Comparison of ENCODE assay signal across 35 cellular contexts in genomic region chr15:81595752-81596151, GRCh38.
"Had no signal": no experiment of that assay in that cellular context is flagged by ENCODE, and none has a peak within 500 bp of the region (broad histone marks: within the 10 kb centered on the region; RNA-seq: fewer than 3 reads in every experiment).

No MANE protein-coding gene starts in this region.

- H3K4me3 ChIP-seq: MG63 had no signal

- H3K27ac ChIP-seq: brain microvascular endothelial cell, VCaP had no signal

- ATAC-seq: activated CD8-positive, alpha-beta memory T cell treated with anti-CD3 and anti-CD28 coated beads, Interleukin-2, amount 10 ng/mL, durations not matched to agents 7 days and 5 days; activated T-cell treated with anti-CD3 and anti-CD28 coated beads, Interleukin-2, amount 50 U/mL, for 72 hours; activated T-helper 17 cell treated with anti-CD3 and anti-CD28 coated beads, Interleukin-2, amount 50 U/mL, for 72 hours had no signal

- H3K36me3 ChIP-seq: brain microvascular endothelial cell, MG63 had no signal

- DNase-seq: activated CD4-positive, alpha-beta memory T cell treated with anti-CD3 and anti-CD28 coated beads, Interleukin-2, amount 10 ng/mL, durations not matched to agents 7 days and 5 days; activated CD4-positive, alpha-beta T cell treated with anti-CD3 and anti-CD28 coated beads for 1 hour; activated CD4-positive, alpha-beta T cell treated with anti-CD3 and anti-CD28 coated beads for 48 hours; activated CD4-positive, CD25-positive, alpha-beta regulatory T cell; activated CD8-positive, alpha-beta memory T cell treated with anti-CD3 and anti-CD28 coated beads for 24 hours; activated CD8-positive, alpha-beta memory T cell treated with anti-CD3 and anti-CD28 coated beads, Interleukin-2, amount 10 ng/mL, durations not matched to agents 7 days and 5 days; activated effector memory CD4-positive, alpha-beta T cell treated with anti-CD3 and anti-CD28 coated beads, Interleukin-2, amount 50 U/mL, for 16 hours; activated naive CD4-positive, alpha-beta T cell; activated naive CD4-positive, alpha-beta T cell treated with anti-CD3 and anti-CD28 coated beads, Interleukin-2, amount 50 U/mL, for 16 hours; activated naive CD8-positive, alpha-beta T cell treated with anti-CD3 and anti-CD28 coated beads for 36 hours; activated T-cell treated with anti-CD3 and anti-CD28 coated beads, Interleukin-2, amount 50 U/mL, for 1 hour; activated T-cell treated with anti-CD3 and anti-CD28 coated beads, Interleukin-2, amount 50 U/mL, for 72 hours; amniotic stem cell; aorta; brain microvascular endothelial cell; central memory CD4-positive, alpha-beta T cell; Kasumi-1; KG1; MG63; NCI-H1092; NCI-H1436 treated with DMSO at 0.1 percent for 48 hours; NCI-H187; NCI-H2029 treated with DMSO at 0.1 percent for 48 hours; NCI-H2107; NCI-H2171; NCI-H446; NCI-H510A treated with DMSO at 0.1 percent for 48 hours; OCI-M1; Right ventricle myocardium superior; SW 1271; T-helper 1 cell; T-helper 2 cell; T-helper 9 cell had no signal

- H3K27me3 ChIP-seq: brain microvascular endothelial cell, MG63 had no signal
